In the genomic region with DNA sequence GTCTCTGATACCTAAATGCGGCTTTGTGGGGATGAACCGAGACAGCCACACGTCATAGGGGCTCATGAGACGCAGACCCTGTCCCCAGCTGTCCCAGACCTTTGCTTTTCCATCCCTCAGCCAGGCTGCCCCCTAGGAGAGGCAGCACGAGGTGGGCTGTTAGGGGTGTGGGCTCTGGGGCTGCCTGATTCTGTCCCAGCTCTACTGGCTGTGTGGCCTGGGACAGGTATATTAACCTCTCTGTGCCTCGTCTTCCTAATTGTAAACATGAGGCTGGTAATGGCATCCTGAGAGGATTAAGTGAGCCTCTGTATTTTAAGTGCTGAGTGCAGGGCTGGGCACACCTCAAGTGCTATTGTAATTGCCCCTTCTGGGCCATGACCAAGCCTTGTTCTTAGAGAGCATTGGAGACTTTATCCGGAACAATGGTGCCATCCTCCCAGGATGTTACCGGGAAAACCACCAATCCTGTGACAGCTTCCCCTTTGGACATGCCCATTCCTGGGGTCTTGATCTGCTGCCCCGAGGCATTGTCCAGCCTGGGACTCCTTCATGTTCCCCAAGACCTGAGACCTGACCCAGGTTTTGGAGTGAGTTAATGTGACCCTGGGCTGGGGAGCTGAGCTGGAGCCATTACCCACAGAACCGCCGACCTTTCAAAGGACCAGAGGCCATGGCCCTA, we compare ENCODE assay signal across 1 cellular context.
TF ChIP-seq lines count a peak whose summit lies in the region.

No MANE protein-coding gene starts in this region.

TF ChIP-seq in HepG2, 621 proteins besides CTCF, POLR2A, EP300 and RAD21:
- TF ChIP-seq SOX6 (IDR thresholded peaks at IDR 0.05), result no peak
- TF ChIP-seq SOX6 (CRISPR knock-in tag; IDR thresholded peaks at IDR 0.05), result 0 out of 2 replicates have a peak, but pooled peaks have one; percentile 12
- 0 out of 2 replicates have a peak, but pooled peaks have one; percentile 14 for TF ChIP-seq ZMYM3 (CRISPR knock-in tag; IDR thresholded peaks at IDR 0.05)
- TF ChIP-seq EHMT2 (IDR thresholded peaks at IDR 0.05; ENCODE audit: borderline replicate concordance, low read depth, low read length), result no peak
- 0 out of 2 replicates have a peak, but pooled peaks have one; percentile 32 for TF ChIP-seq MXD1 (CRISPR knock-in tag; IDR thresholded peaks at IDR 0.05)
- TF ChIP-seq HMGA1 (CRISPR knock-in tag; conservative IDR thresholded peaks at IDR 0.05), result no peak
- TF ChIP-seq ZNF784 (CRISPR knock-in tag; IDR thresholded peaks at IDR 0.05; ENCODE audit: borderline replicate concordance), result no peak
- no peak for TF ChIP-seq ZNF234 (CRISPR knock-in tag; conservative IDR thresholded peaks at IDR 0.05)
- no peak for TF ChIP-seq ZNF549 (CRISPR knock-in tag; IDR thresholded peaks at IDR 0.05)
- TF ChIP-seq ARHGAP35 (CRISPR knock-in tag; IDR thresholded peaks at IDR 0.05; ENCODE audit: borderline replicate concordance), result no peak
- TF ChIP-seq IRF2 (CRISPR knock-in tag; IDR thresholded peaks at IDR 0.05), result no peak
- TF ChIP-seq FOXO4 (CRISPR knock-in tag; conservative IDR thresholded peaks at IDR 0.05), result 0 out of 2 replicates have a peak, but pooled peaks have one; percentile 69
- TF ChIP-seq FOXK2 (IDR thresholded peaks at IDR 0.05), result no peak
- TF ChIP-seq CAMTA2 (CRISPR knock-in tag; IDR thresholded peaks at IDR 0.05; ENCODE audit: borderline replicate concordance), result no peak
- TF ChIP-seq KDM2A (CRISPR knock-in tag; IDR thresholded peaks at IDR 0.05; ENCODE audit: borderline replicate concordance, low read depth), result no peak
- peak; percentile 37; the same call in 1 of the 2 replicates for TF ChIP-seq ZNF121 (CRISPR knock-in tag; IDR thresholded peaks at IDR 0.05)
- TF ChIP-seq NCOA1 (CRISPR knock-in tag; IDR thresholded peaks at IDR 0.05), result no peak
- TF ChIP-seq KDM6A (CRISPR knock-in tag; IDR thresholded peaks at IDR 0.05; ENCODE audit: low read depth), result no peak
- no peak for TF ChIP-seq ZNF7 (CRISPR knock-in tag; IDR thresholded peaks at IDR 0.05)
- no peak for TF ChIP-seq MTERF4 (CRISPR knock-in tag; IDR thresholded peaks at IDR 0.05)
- 0 out of 2 replicates have a peak, but pooled peaks have one; percentile 6 for TF ChIP-seq ZNF350 (CRISPR knock-in tag; IDR thresholded peaks at IDR 0.05; ENCODE audit: borderline replicate concordance, low read depth)
- TF ChIP-seq NAIF1 (CRISPR knock-in tag; IDR thresholded peaks at IDR 0.05; ENCODE audit: borderline replicate concordance), result no peak
- peak; percentile 98 for TF ChIP-seq ZNF768 (CRISPR knock-in tag; IDR thresholded peaks at IDR 0.05)
- TF ChIP-seq, protein P1, sequence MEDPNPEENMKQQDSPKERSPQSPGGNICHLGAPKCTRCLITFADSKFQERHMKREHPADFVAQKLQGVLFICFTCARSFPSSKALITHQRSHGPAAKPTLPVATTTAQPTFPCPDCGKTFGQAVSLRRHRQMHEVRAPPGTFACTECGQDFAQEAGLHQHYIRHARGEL (CRISPR knock-in tag; IDR thresholded peaks at IDR 0.05), result no peak
TF ChIP-seq in HepG2: peak in this region for 7.
